Comparison of ENCODE assay signal across 10 cellular contexts in the genomic region with DNA sequence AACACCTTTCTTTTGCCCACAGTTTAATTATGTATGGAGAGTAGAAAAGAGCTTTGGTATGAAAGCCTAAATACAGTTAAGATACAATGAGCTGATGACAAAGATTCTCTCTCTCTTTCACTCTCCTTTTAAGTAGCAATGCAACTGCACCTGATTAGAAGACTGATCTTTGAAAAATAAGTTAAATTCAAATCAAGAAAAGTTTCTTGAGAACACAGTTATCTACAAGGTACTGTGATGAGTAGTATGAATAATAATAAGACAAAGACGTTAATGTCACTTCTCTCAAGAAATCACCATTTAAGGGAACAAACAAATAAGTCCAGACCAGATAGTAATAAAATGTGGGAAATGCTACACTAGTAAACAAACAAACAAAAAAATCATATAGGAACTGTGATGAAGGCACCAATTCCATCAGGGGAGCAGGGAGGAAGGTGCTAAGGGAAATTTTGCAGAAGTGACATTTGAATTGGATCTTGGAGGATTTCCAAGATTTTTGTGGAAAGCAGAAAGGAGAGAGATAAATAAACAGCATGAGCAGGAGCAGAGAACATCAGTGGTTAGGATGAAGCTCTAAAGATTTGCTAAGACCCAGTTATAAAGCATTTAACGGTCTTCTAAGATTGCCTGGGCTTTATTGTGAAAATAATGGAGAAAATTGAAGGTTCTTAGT.
DNase-seq lines count a peak whose midpoint lies in the region; ATAC-seq and TF ChIP-seq lines count a peak whose summit lies in the region.
"Had no signal": no experiment of that assay in that cellular context is flagged by ENCODE, and none has a peak within 500 bp of the region (broad histone marks: within the 10 kb centered on the region; RNA-seq: fewer than 3 reads in every experiment).

No MANE protein-coding gene starts in this region.

- POLR2A ChIA-PET in naive thymus-derived CD4-positive, alpha-beta T cell (lab: Charles Lee) = no interaction called here

- H3K36me3 ChIP-seq in osteoblast (ENCODE audit: insufficient read depth, low read length) = no peaks in the 10 kb centered on the region
- H3K36me3 ChIP-seq in naive thymus-derived CD4-positive, alpha-beta T cell (ENCODE audit: control insufficient read depth in 2 of 3, insufficient read depth in 3 of 3, low read length in 3 of 3) = no peaks in the 10 kb centered on the region

- TF ChIP-seq CTCF in chondrocyte (IDR thresholded peaks at IDR 0.05) = no peak
- TF ChIP-seq CTCF in osteoblast (IDR thresholded peaks at IDR 0.05; ENCODE audit: extremely low read depth, low read depth, low read length) = no peak

- TF ChIP-seq RAD21 in Ishikawa (IDR thresholded peaks at IDR 0.05; ENCODE audit: low read depth) = no peak

- H3K27ac ChIP-seq in osteoblast (ENCODE audit: low read depth, low read length) = peak overlapping the region; percentile 77
- no peak overlapping the region for H3K27ac ChIP-seq in naive thymus-derived CD4-positive, alpha-beta T cell (ENCODE audit: low read depth, low read length)

- peak overlapping the region; percentile 60 for H3K4me2 ChIP-seq in osteoblast (ENCODE audit: insufficient read depth, low read length)

- intact Hi-C loops in naive thymus-derived CD4-positive, alpha-beta T cell (cut with micrococcal nuclease) = no loop called here

- H3K79me2 ChIP-seq in osteoblast (ENCODE audit: insufficient read depth, low read length) = no peaks in the 10 kb centered on the region

- no peak for ATAC-seq in naive thymus-derived CD4-positive, alpha-beta T cell
- ATAC-seq in HG03025 (IDR thresholded peaks at IDR 0.05; ENCODE audit: low FRiP score, unreplicated experiment) = no peak
- ATAC-seq: T-helper 17 cell had no signal

- no peak for TF ChIP-seq EP300 in Ishikawa (IDR thresholded peaks at IDR 0.05; ENCODE audit: borderline replicate concordance)

- H2AFZ ChIP-seq in osteoblast (ENCODE audit: low read length) = no peak overlapping the region

- no peaks in the 10 kb centered on the region for H3K36me3 Mint-ChIP-seq in chondrocyte (ENCODE audit: low read depth)
- no peaks in the 10 kb centered on the region for H3K36me3 Mint-ChIP-seq in naive thymus-derived CD4-positive, alpha-beta T cell

- no peaks in the 10 kb centered on the region for H4K20me1 ChIP-seq in osteoblast (ENCODE audit: insufficient read depth, low read length)

- H3K4me1 Mint-ChIP-seq in chondrocyte (ENCODE audit: low read depth) = peaks cover 72% of the 10 kb centered on the region
- H3K4me1 Mint-ChIP-seq in naive thymus-derived CD4-positive, alpha-beta T cell = peaks cover 0 to 26% (median 0%) of the 10 kb centered on the region in 7 donors
- H3K4me1 Mint-ChIP-seq: neural crest cell had no signal

- H3K27me3 Mint-ChIP-seq in chondrocyte (ENCODE audit: low read depth) = no peaks in the 10 kb centered on the region
- peaks cover 0 to 7% (median 0%) of the 10 kb centered on the region in 5 donors for H3K27me3 Mint-ChIP-seq in naive thymus-derived CD4-positive, alpha-beta T cell

- H3K27me3 ChIP-seq in osteoblast (ENCODE audit: insufficient read depth, low read length) = no peaks in the 10 kb centered on the region
- no peaks in the 10 kb centered on the region for H3K27me3 ChIP-seq in naive thymus-derived CD4-positive, alpha-beta T cell (ENCODE audit: control insufficient read depth in 2 of 2, insufficient read depth in 2 of 2, low read length in 2 of 2)

- no peak overlapping the region for H3K4me3 ChIP-seq in osteoblast (ENCODE audit: insufficient read depth, low read length)
- no peak overlapping the region for H3K4me3 ChIP-seq in naive thymus-derived CD4-positive, alpha-beta T cell (ENCODE audit: low read length)

- H3K4me1 ChIP-seq in osteoblast (ENCODE audit: insufficient read depth, low read length) = peaks cover 55% of the 10 kb centered on the region
- no peaks in the 10 kb centered on the region for H3K4me1 ChIP-seq in naive thymus-derived CD4-positive, alpha-beta T cell (ENCODE audit: control insufficient read depth in 2 of 2, insufficient read depth in 2 of 2, low read length in 2 of 2)

- H3K9me3 ChIP-seq in osteoblast (ENCODE audit: low read depth, low read length) = no peaks in the 10 kb centered on the region
- no peaks in the 10 kb centered on the region for H3K9me3 ChIP-seq in naive thymus-derived CD4-positive, alpha-beta T cell (ENCODE audit: control insufficient read depth in 2 of 3, low read length in 3 of 3)

- peak overlapping the region; percentile 55 for H3K4me3 Mint-ChIP-seq in chondrocyte (ENCODE audit: unreplicated experiment)
- peak overlapping the region in 1 of 10 donors; percentile 19 for H3K4me3 Mint-ChIP-seq in naive thymus-derived CD4-positive, alpha-beta T cell
- H3K4me3 Mint-ChIP-seq: neural crest cell, T-helper 17 cell had no signal

- peak overlapping the region; percentile 97 for H3K27ac Mint-ChIP-seq in chondrocyte (ENCODE audit: unreplicated experiment)
- H3K27ac Mint-ChIP-seq in naive thymus-derived CD4-positive, alpha-beta T cell = peak overlapping the region in 1 of 9 donors; percentile 35
- H3K27ac Mint-ChIP-seq: T-helper 17 cell had no signal

- CTCF ChIA-PET in naive thymus-derived CD4-positive, alpha-beta T cell (lab: Charles Lee) = no interaction called here

- no peaks in the 10 kb centered on the region for H3K9me3 Mint-ChIP-seq in chondrocyte (ENCODE audit: low read depth)
- H3K9me3 Mint-ChIP-seq in naive thymus-derived CD4-positive, alpha-beta T cell = no peaks in the 10 kb centered on the region
- H3K9me3 Mint-ChIP-seq: neural crest cell had no signal

- DNase-seq in EL (peak; percentile 36), chondrocyte (ENCODE audit: low spot score) (no peak), osteoblast (ENCODE audit: insufficient read length, low spot score, missing footprints) (no peak), NCI-H1436 (lab: John Stamatoyannopoulos, UW) (no peak), DMS79 (lab: John Stamatoyannopoulos, UW) (no peak)
- DNase-seq in naive thymus-derived CD4-positive, alpha-beta T cell = no peak
- DNase-seq: T-helper 17 cell had no signal

TF ChIP-seq in Ishikawa, 13 proteins besides CTCF, POLR2A, EP300 and RAD21:
- no peak for TF ChIP-seq TEAD4 (IDR thresholded peaks at IDR 0.05)
- no peak for TF ChIP-seq TAF1 (IDR thresholded peaks at IDR 0.05; ENCODE audit: low read depth)
- peak; percentile 22; the same call in 1 of the 2 replicates for TF ChIP-seq NFIC (IDR thresholded peaks at IDR 0.05)
